Comparison of ENCODE assay signal across 8 cellular contexts in genomic region chr3:183428140-183429023, GRCh38. TPM values are rescaled to one million over a fixed set of nuclear protein-coding genes. Genes with fewer than 3 reads are reported as not detected.
DNase-seq lines count a peak whose midpoint lies in the region; TF ChIP-seq lines count a peak whose summit lies in the region.

A gene with protein sequence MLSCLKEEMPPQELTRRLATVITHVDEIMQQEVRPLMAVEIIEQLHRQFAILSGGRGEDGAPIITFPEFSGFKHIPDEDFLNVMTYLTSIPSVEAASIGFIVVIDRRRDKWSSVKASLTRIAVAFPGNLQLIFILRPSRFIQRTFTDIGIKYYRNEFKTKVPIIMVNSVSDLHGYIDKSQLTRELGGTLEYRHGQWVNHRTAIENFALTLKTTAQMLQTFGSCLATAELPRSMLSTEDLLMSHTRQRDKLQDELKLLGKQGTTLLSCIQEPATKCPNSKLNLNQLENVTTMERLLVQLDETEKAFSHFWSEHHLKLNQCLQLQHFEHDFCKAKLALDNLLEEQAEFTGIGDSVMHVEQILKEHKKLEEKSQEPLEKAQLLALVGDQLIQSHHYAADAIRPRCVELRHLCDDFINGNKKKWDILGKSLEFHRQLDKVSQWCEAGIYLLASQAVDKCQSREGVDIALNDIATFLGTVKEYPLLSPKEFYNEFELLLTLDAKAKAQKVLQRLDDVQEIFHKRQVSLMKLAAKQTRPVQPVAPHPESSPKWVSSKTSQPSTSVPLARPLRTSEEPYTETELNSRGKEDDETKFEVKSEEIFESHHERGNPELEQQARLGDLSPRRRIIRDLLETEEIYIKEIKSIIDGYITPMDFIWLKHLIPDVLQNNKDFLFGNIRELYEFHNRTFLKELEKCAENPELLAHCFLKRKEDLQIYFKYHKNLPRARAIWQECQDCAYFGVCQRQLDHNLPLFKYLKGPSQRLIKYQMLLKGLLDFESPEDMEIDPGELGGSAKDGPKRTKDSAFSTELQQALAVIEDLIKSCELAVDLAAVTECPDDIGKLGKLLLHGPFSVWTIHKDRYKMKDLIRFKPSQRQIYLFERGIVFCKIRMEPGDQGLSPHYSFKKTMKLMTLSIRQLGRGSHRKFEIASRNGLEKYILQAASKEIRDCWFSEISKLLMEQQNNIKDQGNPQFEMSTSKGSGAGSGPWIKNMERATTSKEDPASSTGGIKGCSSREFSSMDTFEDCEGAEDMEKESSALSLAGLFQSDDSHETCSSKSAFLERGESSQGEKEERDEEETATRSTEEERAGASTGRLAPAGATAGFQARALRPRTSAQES (minus strand): TSS chr3:183428619. CDS start chr3:183427977, 642 bp downstream.

- no peak within 1 kb of the TSS for H3K27ac ChIP-seq in DOHH2 (ENCODE audit: low read depth, low read length)
- no peak within 1 kb of the TSS for H3K27ac ChIP-seq in WERI-Rb-1
- H3K27ac ChIP-seq in breast epithelium = no peak within 1 kb of the TSS

- no peaks in the 10 kb centered on the region for H3K79me2 ChIP-seq in DOHH2 (ENCODE audit: control insufficient read depth, low read length)

- intact Hi-C loops in breast epithelium (cut with DNase I; ENCODE audit: low total_unique reads) = no loop called here

- DNase-seq in HAP-1 (ENCODE audit: low spot score in 2 of 2) (peak in 1 of 2 experiments; percentile 77), NCI-H128 (lab: John Stamatoyannopoulos, UW; ENCODE audit: unreplicated experiment) (peak; percentile 43), WERI-Rb-1 (peak; percentile 61), breast epithelium (ENCODE audit: low spot score in 2 of 2) (no peak), inferior parietal cortex (ENCODE audit: extremely low spot score) (peak; percentile 80), GM19240 (ENCODE audit: insufficient read length, low spot score) (no peak)
- DNase-seq in stimulated activated CD4-positive, alpha-beta T cell treated with anti-CD3 and anti-CD28 coated beads, Interleukin-12 subunit alpha, Interleukin-12 subunit beta, amount 100 ng/mL, for 24 hours (ENCODE audit: low read depth in 2 of 2) = peak; percentile 39 to 71

- in situ Hi-C loops in HAP-1 (cut with MboI; ENCODE audit: low sequenced_read_pairs) = no loop called here

- no peaks in the 10 kb centered on the region for H4K20me1 ChIP-seq in DOHH2 (ENCODE audit: control insufficient read depth, insufficient read depth, low read depth, low read length)

- H3K4me3 ChIP-seq in DOHH2 (ENCODE audit: low read length) (peak within 1 kb of the TSS; percentile 91), HAP-1 (peak within 1 kb of the TSS; percentile 76), WERI-Rb-1 (ENCODE audit: low read depth, low read length) (peak within 1 kb of the TSS; percentile 63), breast epithelium (peak within 1 kb of the TSS; percentile 46 to 87 (median 62))

- H3K9me2 ChIP-seq in DOHH2 (replicated peaks; ENCODE audit: control insufficient read depth, low read length) = no peaks in the 10 kb centered on the region

- H3K9me3 ChIP-seq in DOHH2 (ENCODE audit: control insufficient read depth, insufficient read depth, low read length) (no peaks in the 10 kb centered on the region), HAP-1 (no peaks in the 10 kb centered on the region), WERI-Rb-1 (ENCODE audit: severe bottlenecking) (no peaks in the 10 kb centered on the region), breast epithelium (no peaks in the 10 kb centered on the region)

- H3F3A ChIP-seq in DOHH2 (ENCODE audit: control insufficient read depth, insufficient read depth) = no peaks in the 10 kb centered on the region

- no peak for TF ChIP-seq POLR2A in breast epithelium (IDR thresholded peaks at IDR 0.05)

- peak within 1 kb of the TSS; percentile 85 for H3K4me2 ChIP-seq in DOHH2 (ENCODE audit: low read length)

- no peak for TF ChIP-seq CTCF in DOHH2 (IDR thresholded peaks at IDR 0.05; ENCODE audit: low read depth, low read length, poor library complexity, severe bottlenecking)
- no peak for TF ChIP-seq CTCF in WERI-Rb-1 (IDR thresholded peaks at IDR 0.05; ENCODE audit: low read depth, low read length)
- TF ChIP-seq CTCF in breast epithelium (IDR thresholded peaks at IDR 0.05) = no peak

- peaks cover 54% of the 10 kb centered on the region for H3K27me3 ChIP-seq in DOHH2 (ENCODE audit: control insufficient read depth, low read length)
- H3K27me3 ChIP-seq in HAP-1 (ENCODE audit: low read depth) = no peaks in the 10 kb centered on the region
- peaks cover 27% of the 10 kb centered on the region for H3K27me3 ChIP-seq in WERI-Rb-1 (ENCODE audit: insufficient read depth, low read depth, severe bottlenecking)
- peaks cover 3 to 5% of the 10 kb centered on the region in 2 donors for H3K27me3 ChIP-seq in breast epithelium

- H3K4me1 ChIP-seq in DOHH2 (ENCODE audit: control insufficient read depth, low read length) (peaks cover 13% of the 10 kb centered on the region), HAP-1 (peaks cover 2% of the 10 kb centered on the region; the same call in 1 of the 2 replicates), breast epithelium (no peaks in the 10 kb centered on the region)

- H3K36me3 ChIP-seq in DOHH2 (ENCODE audit: control insufficient read depth, low read length) (no peaks in the 10 kb centered on the region), HAP-1 (replicated peaks) (no peaks in the 10 kb centered on the region), WERI-Rb-1 (no peaks in the 10 kb centered on the region), breast epithelium (no peaks in the 10 kb centered on the region)

RNA-seq across cellular contexts. Expression of the gene that starts here (rescaled TPM):
- 1 to 10 TPM in 2 of 3 donors, under 1 TPM in 1; 0.64 to 1.5 (median 1.3) TPM for total RNA-seq in breast epithelium

Comparison
In these comparisons a context has a peak if more than half of its experiments do, and no peak if none do; other contexts are left out.
1. DNase-seq: peak in NCI-H128 (single experiment), WERI-Rb-1 (single experiment), inferior parietal cortex (single experiment) and stimulated activated CD4-positive, alpha-beta T cell treated with anti-CD3 and anti-CD28 coated beads, Interleukin-12 subunit alpha, Interleukin-12 subunit beta, amount 100 ng/mL, for 24 hours (2 of 2); none in breast epithelium (0 of 2) and GM19240 (single experiment).
2. Peak in every context shown above with its lines, with median percentiles within 50 percentile points of each other: H3K4me3 ChIP-seq.